ENCODE assay signal across 1 cellular context in the genomic region with DNA sequence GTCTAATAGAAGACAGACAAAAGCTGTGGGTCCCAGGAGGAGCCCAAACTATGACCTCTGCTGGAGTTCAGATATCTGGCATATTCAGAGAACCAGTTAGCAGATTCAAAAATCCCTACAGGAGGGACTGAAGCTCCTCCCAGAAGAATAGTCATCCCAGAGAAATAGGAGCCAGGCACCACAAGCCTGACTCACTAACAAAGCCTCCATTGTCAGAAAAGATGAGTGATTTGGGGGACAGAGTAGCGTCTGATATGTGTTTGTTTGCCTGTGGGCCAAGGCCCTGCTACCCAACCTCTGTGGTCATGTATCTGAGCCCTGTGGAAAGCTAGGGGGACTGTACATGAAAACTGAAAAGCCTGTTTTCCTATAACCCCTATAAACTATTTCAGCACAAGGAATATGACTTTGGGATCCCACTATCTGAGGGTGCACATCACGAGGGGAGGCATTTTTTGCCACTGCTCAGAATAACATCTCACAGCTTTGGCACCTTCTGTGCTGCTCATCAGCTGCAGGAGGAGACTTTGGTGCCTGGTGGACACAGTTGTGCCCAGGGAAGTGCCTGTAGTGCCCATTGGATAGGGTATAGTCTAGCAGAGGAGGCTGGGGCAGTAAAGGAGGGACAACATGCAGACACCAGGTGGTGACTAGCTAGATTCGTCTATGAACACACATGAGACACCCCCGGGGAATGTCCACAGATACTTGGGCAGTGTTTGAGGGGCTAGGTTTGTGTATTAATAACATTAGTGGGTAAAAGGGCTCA.
TF ChIP-seq lines count a peak whose summit lies in the region.

No MANE protein-coding gene starts in this region.

TF ChIP-seq in A549, 52 proteins besides CTCF, POLR2A, EP300 and RAD21:
- no peak for TF ChIP-seq RNF2 (IDR thresholded peaks at IDR 0.05; ENCODE audit: borderline replicate concordance, low read depth)
- TF ChIP-seq HOXB5 (CRISPR knock-in tag; IDR thresholded peaks at IDR 0.05) = peak; percentile 64; the same call in 1 of the 2 replicates
- TF ChIP-seq JUNB (IDR thresholded peaks at IDR 0.05) = peak; percentile 34; the same call in 1 of the 2 replicates
- TF ChIP-seq, protein P1, sequence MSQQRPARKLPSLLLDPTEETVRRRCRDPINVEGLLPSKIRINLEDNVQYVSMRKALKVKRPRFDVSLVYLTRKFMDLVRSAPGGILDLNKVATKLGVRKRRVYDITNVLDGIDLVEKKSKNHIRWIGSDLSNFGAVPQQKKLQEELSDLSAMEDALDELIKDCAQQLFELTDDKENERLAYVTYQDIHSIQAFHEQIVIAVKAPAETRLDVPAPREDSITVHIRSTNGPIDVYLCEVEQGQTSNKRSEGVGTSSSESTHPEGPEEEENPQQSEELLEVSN (IDR thresholded peaks at IDR 0.05; ENCODE audit: borderline replicate concordance, low read depth) = no peak
- TF ChIP-seq FOSL2 (IDR thresholded peaks at IDR 0.05) = no peak
- TF ChIP-seq FOSL2 (CRISPR knock-in tag; IDR thresholded peaks at IDR 0.05) = peak; percentile 70
